Comparison of ENCODE assay signal across 1 cellular context in the genomic region with DNA sequence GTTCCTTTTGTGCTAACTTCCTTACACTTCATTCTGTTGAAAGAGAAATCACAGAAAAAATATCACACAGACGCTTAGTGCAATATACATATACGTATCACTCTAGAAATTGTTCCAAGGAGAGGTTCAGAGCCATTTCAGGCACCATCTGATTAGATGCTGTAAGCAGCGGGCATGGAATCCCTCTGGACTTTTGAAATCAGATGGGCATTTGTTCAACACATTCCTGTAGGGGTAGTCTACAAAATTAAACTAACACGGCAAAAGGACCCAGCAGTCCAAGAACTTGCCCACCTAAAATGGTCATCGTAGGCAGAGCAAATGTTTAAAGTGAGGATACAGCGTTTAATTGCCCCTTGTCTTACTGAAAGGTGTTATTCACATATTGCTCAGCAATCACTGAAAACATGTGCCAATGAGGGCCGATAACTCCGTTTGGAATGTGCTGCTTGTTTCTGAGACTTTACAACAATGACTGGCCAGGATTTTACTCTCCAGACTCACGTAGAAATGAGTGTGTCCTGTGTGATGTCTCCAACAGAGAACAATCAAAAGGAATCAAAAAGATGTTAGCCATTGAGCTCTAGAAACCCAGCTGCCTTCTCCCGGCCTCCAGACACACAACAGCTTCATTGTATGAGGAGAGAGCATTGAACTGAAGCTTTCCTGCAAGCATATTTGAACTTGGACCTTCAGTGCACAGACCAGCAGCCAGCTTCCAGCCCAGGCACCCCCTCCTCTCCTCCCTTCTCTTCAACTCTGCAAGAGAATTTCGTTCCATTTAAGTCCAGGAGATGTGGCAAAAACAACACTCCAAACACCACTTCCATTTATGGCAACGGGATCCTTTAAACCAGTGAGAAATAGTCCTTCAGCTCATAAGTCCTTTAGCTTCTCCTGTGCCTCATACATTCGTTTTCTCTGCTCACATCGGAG.
TF ChIP-seq lines count a peak whose summit lies in the region.

No MANE protein-coding gene starts in this region.

TF ChIP-seq in HepG2, 621 proteins besides CTCF, POLR2A, EP300 and RAD21 (continued from another document and continues in another):
- TF ChIP-seq ATRX (CRISPR knock-in tag; IDR thresholded peaks at IDR 0.05; ENCODE audit: borderline replicate concordance) (no peak), ZNF607 (CRISPR knock-in tag; IDR thresholded peaks at IDR 0.05; ENCODE audit: borderline replicate concordance) (no peak), MTF2 (CRISPR knock-in tag; IDR thresholded peaks at IDR 0.05; ENCODE audit: borderline replicate concordance) (no peak), PCBP1 (IDR thresholded peaks at IDR 0.05; ENCODE audit: borderline replicate concordance, low read depth, low read length) (no peak), KLF6 (CRISPR knock-in tag; IDR thresholded peaks at IDR 0.05) (no peak), RNF2 (conservative IDR thresholded peaks at IDR 0.05; ENCODE audit: low read depth) (no peak), ZNF709 (CRISPR knock-in tag; IDR thresholded peaks at IDR 0.05) (no peak), ZNF615 (CRISPR knock-in tag; IDR thresholded peaks at IDR 0.05; ENCODE audit: borderline replicate concordance) (no peak), ZNF850 (CRISPR knock-in tag; conservative IDR thresholded peaks at IDR 0.05) (no peak), KLF9 (CRISPR knock-in tag; IDR thresholded peaks at IDR 0.05; ENCODE audit: low read depth) (no peak), ZBTB20 (CRISPR knock-in tag; IDR thresholded peaks at IDR 0.05; ENCODE audit: borderline replicate concordance, low read depth) (peak; percentile 65; the same call in 1 of the 2 replicates), XRCC5 (optimal IDR thresholded peaks at IDR 0.05; ENCODE audit: low read length) (peak; percentile 49), HOXA3 (CRISPR knock-in tag; IDR thresholded peaks at IDR 0.05) (peak; percentile 52; the same call in 1 of the 2 replicates), STAT5B (CRISPR knock-in tag; IDR thresholded peaks at IDR 0.05) (no peak), MXD4 (CRISPR knock-in tag; IDR thresholded peaks at IDR 0.05) (no peak), ARNTL (CRISPR knock-in tag; IDR thresholded peaks at IDR 0.05) (0 out of 2 replicates have a peak, but pooled peaks have one; percentile 58), ZNF143 (CRISPR knock-in tag; IDR thresholded peaks at IDR 0.05) (no peak), PAX8 (CRISPR knock-in tag; IDR thresholded peaks at IDR 0.05; ENCODE audit: borderline replicate concordance) (no peak), ZMYM4 (CRISPR knock-in tag; IDR thresholded peaks at IDR 0.05) (peak; percentile 83), YEATS4 (CRISPR knock-in tag; IDR thresholded peaks at IDR 0.05; ENCODE audit: borderline replicate concordance) (no peak; the same call in 1 of the 2 replicates), HOXA9 (CRISPR knock-in tag; IDR thresholded peaks at IDR 0.05; ENCODE audit: borderline replicate concordance) (no peak), ZFP82 (CRISPR knock-in tag; IDR thresholded peaks at IDR 0.05; ENCODE audit: borderline replicate concordance) (no peak), JDP2 (CRISPR knock-in tag; IDR thresholded peaks at IDR 0.05; ENCODE audit: borderline replicate concordance) (no peak), SIN3A (IDR thresholded peaks at IDR 0.05; ENCODE audit: borderline replicate concordance, low read depth, low read length) (no peak), TCF12 (IDR thresholded peaks at IDR 0.05) (no peak), TCF12 (CRISPR knock-in tag; IDR thresholded peaks at IDR 0.05) (no peak), ZNF687 (CRISPR knock-in tag; IDR thresholded peaks at IDR 0.05) (no peak), MIER3 (CRISPR knock-in tag; IDR thresholded peaks at IDR 0.05; ENCODE audit: borderline replicate concordance) (peak; percentile 50; the same call in 1 of the 2 replicates), RORA (CRISPR knock-in tag; IDR thresholded peaks at IDR 0.05) (no peak), ZZZ3 (CRISPR knock-in tag; IDR thresholded peaks at IDR 0.05; ENCODE audit: borderline replicate concordance) (no peak), ZNF792 (CRISPR knock-in tag; IDR thresholded peaks at IDR 0.05) (peak; percentile 20; the same call in 1 of the 2 replicates), MTA3 (CRISPR knock-in tag; IDR thresholded peaks at IDR 0.05) (no peak), NFATC3 (CRISPR knock-in tag; IDR thresholded peaks at IDR 0.05) (no peak), ZNF605 (CRISPR knock-in tag; IDR thresholded peaks at IDR 0.05) (no peak), SUZ12 (IDR thresholded peaks at IDR 0.05; ENCODE audit: low read depth, low read length) (no peak), MYC (CRISPR knock-in tag; IDR thresholded peaks at IDR 0.05; ENCODE audit: borderline replicate concordance) (no peak), NCOA1 (CRISPR knock-in tag; IDR thresholded peaks at IDR 0.05) (no peak), AGO1 (IDR thresholded peaks at IDR 0.05; ENCODE audit: low read depth, low read length, poor library complexity, severe bottlenecking) (no peak), GTF2F1 (IDR thresholded peaks at IDR 0.05; ENCODE audit: low read length) (no peak), MEIS2 (CRISPR knock-in tag; IDR thresholded peaks at IDR 0.05) (no peak), ZNF510 (CRISPR knock-in tag; IDR thresholded peaks at IDR 0.05; ENCODE audit: low read depth) (no peak), HIC2 (CRISPR knock-in tag; IDR thresholded peaks at IDR 0.05; ENCODE audit: low read depth) (no peak), ZNF547 (CRISPR knock-in tag; IDR thresholded peaks at IDR 0.05) (no peak), ZFP41 (CRISPR knock-in tag; IDR thresholded peaks at IDR 0.05; ENCODE audit: borderline replicate concordance) (no peak)
- TF ChIP-seq, protein P1, sequence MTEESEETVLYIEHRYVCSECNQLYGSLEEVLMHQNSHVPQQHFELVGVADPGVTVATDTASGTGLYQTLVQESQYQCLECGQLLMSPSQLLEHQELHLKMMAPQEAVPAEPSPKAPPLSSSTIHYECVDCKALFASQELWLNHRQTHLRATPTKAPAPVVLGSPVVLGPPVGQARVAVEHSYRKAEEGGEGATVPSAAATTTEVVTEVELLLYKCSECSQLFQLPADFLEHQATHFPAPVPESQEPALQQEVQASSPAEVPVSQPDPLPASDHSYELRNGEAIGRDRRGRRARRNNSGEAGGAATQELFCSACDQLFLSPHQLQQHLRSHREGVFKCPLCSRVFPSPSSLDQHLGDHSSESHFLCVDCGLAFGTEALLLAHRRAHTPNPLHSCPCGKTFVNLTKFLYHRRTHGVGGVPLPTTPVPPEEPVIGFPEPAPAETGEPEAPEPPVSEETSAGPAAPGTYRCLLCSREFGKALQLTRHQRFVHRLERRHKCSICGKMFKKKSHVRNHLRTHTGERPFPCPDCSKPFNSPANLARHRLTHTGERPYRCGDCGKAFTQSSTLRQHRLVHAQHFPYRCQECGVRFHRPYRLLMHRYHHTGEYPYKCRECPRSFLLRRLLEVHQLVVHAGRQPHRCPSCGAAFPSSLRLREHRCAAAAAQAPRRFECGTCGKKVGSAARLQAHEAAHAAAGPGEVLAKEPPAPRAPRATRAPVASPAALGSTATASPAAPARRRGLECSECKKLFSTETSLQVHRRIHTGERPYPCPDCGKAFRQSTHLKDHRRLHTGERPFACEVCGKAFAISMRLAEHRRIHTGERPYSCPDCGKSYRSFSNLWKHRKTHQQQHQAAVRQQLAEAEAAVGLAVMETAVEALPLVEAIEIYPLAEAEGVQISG (CRISPR knock-in tag; IDR thresholded peaks at IDR 0.05) = peak; percentile 50; the same call in 1 of the 2 replicates
- TF ChIP-seq, protein P2, sequence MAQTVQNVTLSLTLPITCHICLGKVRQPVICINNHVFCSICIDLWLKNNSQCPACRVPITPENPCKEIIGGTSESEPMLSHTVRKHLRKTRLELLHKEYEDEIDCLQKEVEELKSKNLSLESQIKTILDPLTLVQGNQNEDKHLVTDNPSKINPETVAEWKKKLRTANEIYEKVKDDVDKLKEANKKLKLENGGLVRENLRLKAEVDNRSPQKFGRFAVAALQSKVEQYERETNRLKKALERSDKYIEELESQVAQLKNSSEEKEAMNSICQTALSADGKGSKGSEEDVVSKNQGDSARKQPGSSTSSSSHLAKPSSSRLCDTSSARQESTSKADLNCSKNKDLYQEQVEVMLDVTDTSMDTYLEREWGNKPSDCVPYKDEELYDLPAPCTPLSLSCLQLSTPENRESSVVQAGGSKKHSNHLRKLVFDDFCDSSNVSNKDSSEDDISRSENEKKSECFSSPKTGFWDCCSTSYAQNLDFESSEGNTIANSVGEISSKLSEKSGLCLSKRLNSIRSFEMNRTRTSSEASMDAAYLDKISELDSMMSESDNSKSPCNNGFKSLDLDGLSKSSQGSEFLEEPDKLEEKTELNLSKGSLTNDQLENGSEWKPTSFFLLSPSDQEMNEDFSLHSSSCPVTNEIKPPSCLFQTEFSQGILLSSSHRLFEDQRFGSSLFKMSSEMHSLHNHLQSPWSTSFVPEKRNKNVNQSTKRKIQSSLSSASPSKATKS (CRISPR knock-in tag; IDR thresholded peaks at IDR 0.05) = no peak
- TF ChIP-seq, protein P3, sequence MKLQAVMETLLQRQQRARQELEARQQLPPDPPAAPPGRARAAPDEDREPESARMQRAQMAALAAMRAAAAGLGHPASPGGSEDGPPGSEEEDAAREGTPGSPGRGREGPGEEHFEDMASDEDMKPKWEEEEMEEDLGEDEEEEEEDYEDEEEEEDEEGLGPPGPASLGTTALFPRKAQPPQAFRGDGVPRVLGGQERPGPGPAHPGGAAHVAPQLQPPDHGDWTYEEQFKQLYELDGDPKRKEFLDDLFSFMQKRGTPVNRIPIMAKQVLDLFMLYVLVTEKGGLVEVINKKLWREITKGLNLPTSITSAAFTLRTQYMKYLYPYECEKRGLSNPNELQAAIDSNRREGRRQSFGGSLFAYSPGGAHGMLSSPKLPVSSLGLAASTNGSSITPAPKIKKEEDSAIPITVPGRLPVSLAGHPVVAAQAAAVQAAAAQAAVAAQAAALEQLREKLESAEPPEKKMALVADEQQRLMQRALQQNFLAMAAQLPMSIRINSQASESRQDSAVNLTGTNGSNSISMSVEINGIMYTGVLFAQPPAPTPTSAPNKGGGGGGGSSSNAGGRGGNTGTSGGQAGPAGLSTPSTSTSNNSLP (IDR thresholded peaks at IDR 0.05; ENCODE audit: low read depth, low read length) = peak; percentile 80
- TF ChIP-seq, protein P4, sequence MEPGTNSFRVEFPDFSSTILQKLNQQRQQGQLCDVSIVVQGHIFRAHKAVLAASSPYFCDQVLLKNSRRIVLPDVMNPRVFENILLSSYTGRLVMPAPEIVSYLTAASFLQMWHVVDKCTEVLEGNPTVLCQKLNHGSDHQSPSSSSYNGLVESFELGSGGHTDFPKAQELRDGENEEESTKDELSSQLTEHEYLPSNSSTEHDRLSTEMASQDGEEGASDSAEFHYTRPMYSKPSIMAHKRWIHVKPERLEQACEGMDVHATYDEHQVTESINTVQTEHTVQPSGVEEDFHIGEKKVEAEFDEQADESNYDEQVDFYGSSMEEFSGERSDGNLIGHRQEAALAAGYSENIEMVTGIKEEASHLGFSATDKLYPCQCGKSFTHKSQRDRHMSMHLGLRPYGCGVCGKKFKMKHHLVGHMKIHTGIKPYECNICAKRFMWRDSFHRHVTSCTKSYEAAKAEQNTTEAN (CRISPR knock-in tag; conservative IDR thresholded peaks at IDR 0.05) = peak; percentile 28; the same call in 1 of the 2 replicates
